ENCODE assay signal across 1 cellular context in the genomic region with DNA sequence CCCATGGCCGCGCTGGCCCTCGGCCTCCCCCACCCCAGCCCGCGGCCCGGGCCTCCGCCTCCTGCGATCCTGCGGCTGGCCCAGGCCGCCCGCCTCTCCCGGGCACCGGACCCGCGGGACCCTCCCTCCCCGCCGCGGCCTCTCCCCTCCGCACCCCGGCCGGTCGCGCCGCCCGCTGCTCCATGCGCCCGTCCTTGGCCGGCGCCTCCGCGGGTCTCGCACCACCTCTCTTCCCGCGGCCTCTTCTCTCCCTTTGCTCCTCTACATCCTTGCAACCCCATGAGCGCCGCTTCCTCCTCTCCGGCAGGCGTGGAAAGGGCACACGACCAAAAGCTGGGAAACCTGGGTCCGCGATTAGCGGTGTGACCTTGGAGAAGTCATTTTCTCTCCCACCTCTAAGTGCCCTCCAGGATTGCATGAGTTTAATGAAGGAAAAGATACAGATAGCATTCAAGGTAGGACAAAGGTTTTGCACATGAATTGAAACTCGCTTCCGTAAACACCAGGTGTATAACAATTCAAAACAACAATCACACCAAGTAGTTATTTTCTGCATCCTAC.
TF ChIP-seq lines count a peak whose summit lies in the region.

No MANE protein-coding gene starts in this region.

TF ChIP-seq in HepG2, 621 proteins besides CTCF, POLR2A, EP300 and RAD21 (continued from another document and continues in another):
- TF ChIP-seq PREB (CRISPR knock-in tag; IDR thresholded peaks at IDR 0.05) (no peak), ZNF598 (CRISPR knock-in tag; IDR thresholded peaks at IDR 0.05; ENCODE audit: borderline replicate concordance) (no peak), NCOR1 (IDR thresholded peaks at IDR 0.05; ENCODE audit: borderline replicate concordance, low read length) (no peak), ZNF607 (CRISPR knock-in tag; IDR thresholded peaks at IDR 0.05; ENCODE audit: borderline replicate concordance) (no peak), ZNF552 (CRISPR knock-in tag; IDR thresholded peaks at IDR 0.05; ENCODE audit: borderline replicate concordance) (no peak), SP4 (CRISPR knock-in tag; IDR thresholded peaks at IDR 0.05) (no peak), REPIN1 (CRISPR knock-in tag; IDR thresholded peaks at IDR 0.05; ENCODE audit: borderline replicate concordance, low read depth) (no peak), TBX3 (IDR thresholded peaks at IDR 0.05; ENCODE audit: borderline replicate concordance) (no peak), ZNF816 (CRISPR knock-in tag; IDR thresholded peaks at IDR 0.05; ENCODE audit: borderline replicate concordance) (no peak), PRDM15 (CRISPR knock-in tag; IDR thresholded peaks at IDR 0.05) (no peak), SCMH1 (CRISPR knock-in tag; IDR thresholded peaks at IDR 0.05; ENCODE audit: borderline replicate concordance) (no peak), RERE (CRISPR knock-in tag; IDR thresholded peaks at IDR 0.05; ENCODE audit: low read depth) (no peak), TAF1 (CRISPR knock-in tag; IDR thresholded peaks at IDR 0.05) (no peak), RFX3 (CRISPR knock-in tag; IDR thresholded peaks at IDR 0.05) (no peak), FUBP1 (CRISPR knock-in tag; IDR thresholded peaks at IDR 0.05; ENCODE audit: borderline replicate concordance) (no peak), E2F5 (CRISPR knock-in tag; conservative IDR thresholded peaks at IDR 0.05) (no peak), ZNF431 (CRISPR knock-in tag; IDR thresholded peaks at IDR 0.05; ENCODE audit: borderline replicate concordance, low read depth) (no peak), KLF6 (CRISPR knock-in tag; IDR thresholded peaks at IDR 0.05) (no peak), RARG (CRISPR knock-in tag; IDR thresholded peaks at IDR 0.05; ENCODE audit: low read depth) (no peak), ZMAT5 (CRISPR knock-in tag; IDR thresholded peaks at IDR 0.05; ENCODE audit: borderline replicate concordance, low read depth) (no peak), TEAD3 (CRISPR knock-in tag; optimal IDR thresholded peaks at IDR 0.05; ENCODE audit: borderline replicate concordance) (no peak), RXRB (CRISPR knock-in tag; IDR thresholded peaks at IDR 0.05; ENCODE audit: borderline replicate concordance) (no peak), GATA4 (IDR thresholded peaks at IDR 0.05; ENCODE audit: borderline replicate concordance, low read depth) (no peak), HMG20A (CRISPR knock-in tag; IDR thresholded peaks at IDR 0.05; ENCODE audit: borderline replicate concordance) (no peak), STAT6 (CRISPR knock-in tag; IDR thresholded peaks at IDR 0.05; ENCODE audit: borderline replicate concordance) (no peak), CHD4 (IDR thresholded peaks at IDR 0.05; ENCODE audit: borderline replicate concordance, low read length) (peak; percentile 84; the same call in 1 of the 2 replicates), ZNF343 (CRISPR knock-in tag; IDR thresholded peaks at IDR 0.05) (no peak), ZNF232 (CRISPR knock-in tag; IDR thresholded peaks at IDR 0.05; ENCODE audit: borderline replicate concordance) (no peak), ISL2 (CRISPR knock-in tag; IDR thresholded peaks at IDR 0.05) (no peak), SRSF9 (IDR thresholded peaks at IDR 0.05; ENCODE audit: borderline replicate concordance, insufficient read depth, low read depth, low read length, poor library complexity, severe bottlenecking) (no peak), ZFP36L2 (CRISPR knock-in tag; IDR thresholded peaks at IDR 0.05) (no peak), YEATS2 (CRISPR knock-in tag; IDR thresholded peaks at IDR 0.05; ENCODE audit: borderline replicate concordance) (0 out of 2 replicates have a peak, but pooled peaks have one; percentile 21), CCAR2 (optimal IDR thresholded peaks at IDR 0.05; ENCODE audit: low read depth, low read length) (no peak), SMAD3 (CRISPR knock-in tag; IDR thresholded peaks at IDR 0.05) (no peak), ELF4 (CRISPR knock-in tag; IDR thresholded peaks at IDR 0.05; ENCODE audit: borderline replicate concordance) (no peak), ZNF121 (CRISPR knock-in tag; IDR thresholded peaks at IDR 0.05) (0 out of 2 replicates have a peak, but pooled peaks have one; percentile 28)
- TF ChIP-seq, protein P1, sequence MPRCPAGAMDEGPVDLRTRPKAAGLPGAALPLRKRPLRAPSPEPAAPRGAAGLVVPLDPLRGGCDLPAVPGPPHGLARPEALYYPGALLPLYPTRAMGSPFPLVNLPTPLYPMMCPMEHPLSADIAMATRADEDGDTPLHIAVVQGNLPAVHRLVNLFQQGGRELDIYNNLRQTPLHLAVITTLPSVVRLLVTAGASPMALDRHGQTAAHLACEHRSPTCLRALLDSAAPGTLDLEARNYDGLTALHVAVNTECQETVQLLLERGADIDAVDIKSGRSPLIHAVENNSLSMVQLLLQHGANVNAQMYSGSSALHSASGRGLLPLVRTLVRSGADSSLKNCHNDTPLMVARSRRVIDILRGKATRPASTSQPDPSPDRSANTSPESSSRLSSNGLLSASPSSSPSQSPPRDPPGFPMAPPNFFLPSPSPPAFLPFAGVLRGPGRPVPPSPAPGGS (CRISPR knock-in tag; IDR thresholded peaks at IDR 0.05) = no peak
- TF ChIP-seq, protein P2, sequence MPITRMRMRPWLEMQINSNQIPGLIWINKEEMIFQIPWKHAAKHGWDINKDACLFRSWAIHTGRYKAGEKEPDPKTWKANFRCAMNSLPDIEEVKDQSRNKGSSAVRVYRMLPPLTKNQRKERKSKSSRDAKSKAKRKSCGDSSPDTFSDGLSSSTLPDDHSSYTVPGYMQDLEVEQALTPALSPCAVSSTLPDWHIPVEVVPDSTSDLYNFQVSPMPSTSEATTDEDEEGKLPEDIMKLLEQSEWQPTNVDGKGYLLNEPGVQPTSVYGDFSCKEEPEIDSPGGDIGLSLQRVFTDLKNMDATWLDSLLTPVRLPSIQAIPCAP (CRISPR knock-in tag; IDR thresholded peaks at IDR 0.05; ENCODE audit: low read depth) = no peak
